Comparison of ENCODE assay signal across 8 cellular contexts in the genomic region with DNA sequence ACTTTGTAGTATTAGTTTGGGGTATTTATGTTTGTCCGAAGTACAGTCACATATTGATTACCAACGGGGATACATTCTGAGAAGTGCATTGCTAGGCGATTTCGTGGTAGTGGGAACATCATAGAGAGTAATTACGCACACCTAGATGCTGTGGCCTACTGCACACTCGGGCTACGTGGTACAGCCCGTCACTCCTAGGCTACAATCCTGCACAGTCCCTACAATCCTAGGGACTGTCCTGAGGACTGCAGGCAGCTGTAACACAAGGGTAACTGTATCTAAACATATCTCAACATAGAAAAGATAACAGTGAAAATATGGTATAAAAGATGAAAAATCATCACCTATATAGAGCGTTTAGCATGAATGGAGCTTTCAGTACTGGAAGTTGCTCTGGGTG.
"Had no signal": no experiment of that assay in that cellular context is flagged by ENCODE, and none has a peak within 500 bp of the region (broad histone marks: within the 10 kb centered on the region; RNA-seq: fewer than 3 reads in every experiment).

No MANE protein-coding gene starts in this region.

- ATAC-seq: HCT116 had no signal

- H3K9me3 Mint-ChIP-seq: HFFc6 had no signal

- DNase-seq: GM23248, GOT3, H7, HFFc6, IMR-90 had no signal

- H3K4me3 ChIP-seq: GM23248, HAP-1 had no signal

- H3K4me3 Mint-ChIP-seq: HFFc6 had no signal

- H3K27ac Mint-ChIP-seq: HFFc6 had no signal

- H3K4me1 ChIP-seq: HAP-1 had no signal

- H3K36me3 ChIP-seq: HAP-1 had no signal

- H3K9me3 ChIP-seq: HAP-1 had no signal

- H2AFZ ChIP-seq: GM23248 had no signal

- H3K27ac ChIP-seq: GM23248, HL-60 had no signal

- H3K9ac ChIP-seq: GM23248 had no signal
